In the genomic region with DNA sequence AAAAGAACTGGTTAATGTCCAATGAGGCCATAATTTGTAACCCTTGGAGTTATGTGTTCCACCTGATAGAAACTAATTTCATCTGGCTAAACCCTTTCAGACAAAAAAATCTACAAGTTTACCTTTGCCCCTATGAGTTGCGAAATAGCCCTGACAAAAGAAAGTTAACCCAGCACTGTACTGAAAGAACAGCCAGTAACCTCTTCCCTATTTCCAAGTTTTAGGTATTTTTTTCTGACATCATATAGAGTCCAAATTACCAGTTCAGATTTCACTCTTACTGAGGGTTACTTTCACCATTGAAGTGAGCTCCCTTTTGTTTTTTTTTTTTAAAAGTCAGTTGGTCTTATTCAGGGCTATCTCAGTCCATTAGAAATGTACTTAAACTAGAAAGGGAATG, we compare ENCODE assay signal across 15 cellular contexts. TPM values are rescaled to one million over a fixed set of nuclear protein-coding genes. Genes with fewer than 3 reads are reported as not detected.
DNase-seq lines count a peak whose midpoint lies in the region; ATAC-seq and TF ChIP-seq lines count a peak whose summit lies in the region.
"Had no signal": no experiment of that assay in that cellular context is flagged by ENCODE, and none has a peak within 500 bp of the region (broad histone marks: within the 10 kb centered on the region; RNA-seq: fewer than 3 reads in every experiment).

No MANE protein-coding gene starts in this region.

- no peak overlapping the region for H3K4me3 ChIP-seq in thyroid gland (replicated peaks in 1 of 3)
- H3K4me3 ChIP-seq: thoracic aorta had no signal

- H3K4me3 Mint-ChIP-seq in activated T-cell treated with anti-CD3 and anti-CD28 coated beads, Interleukin-2, amount 50 U/mL, for 72 hours: peak overlapping the region; percentile 1 to 9
- H3K4me3 Mint-ChIP-seq in WTC11: no peak overlapping the region
- no peak overlapping the region for H3K4me3 Mint-ChIP-seq in stimulated activated memory B cell treated with anti-CD40 and anti-IgM and Interleukin-4, amounts not matched to agents 10 μg/mL and 1 μg/mL and 100 μg/mL, for 72 hours
- H3K4me3 Mint-ChIP-seq: activated CD4-positive, alpha-beta memory T cell treated with anti-CD3 and anti-CD28 coated beads for 36 hours; activated T-cell treated with anti-CD3 and anti-CD28 coated beads, Interleukin-2, amount 50 U/mL, for 24 hours; natural killer cell treated with Interleukin-12 subunit alpha and Interleukin-12 subunit beta and Interleukin-15 and Interleukin-18, amount 100 ng/mL, for 72 hours had no signal

- peaks cover 3 to 8% of the 10 kb centered on the region in 2 donors for H3K9me3 Mint-ChIP-seq in activated T-cell treated with anti-CD3 and anti-CD28 coated beads, Interleukin-2, amount 50 U/mL, for 72 hours
- peaks cover 23% of the 10 kb centered on the region for H3K9me3 Mint-ChIP-seq in WTC11
- peaks cover 6% of the 10 kb centered on the region for H3K9me3 Mint-ChIP-seq in stimulated activated memory B cell treated with anti-CD40 and anti-IgM and Interleukin-4, amounts not matched to agents 10 μg/mL and 1 μg/mL and 100 μg/mL, for 72 hours

- TF ChIP-seq CTCF in WTC11 (IDR thresholded peaks at IDR 0.05) (no peak), thyroid gland (IDR thresholded peaks at IDR 0.05) (no peak)

- H3K4me1 ChIP-seq in thyroid gland: no peaks in the 10 kb centered on the region

- no peaks in the 10 kb centered on the region for H3K27me3 ChIP-seq in thyroid gland

- H3K36me3 ChIP-seq in thyroid gland: no peaks in the 10 kb centered on the region
- H3K36me3 ChIP-seq: thoracic aorta had no signal

- no peak overlapping the region for H3K27ac ChIP-seq in thyroid gland
- H3K27ac ChIP-seq: epithelial cell of prostate, thoracic aorta had no signal

- no peak for TF ChIP-seq POLR2A in thyroid gland (IDR thresholded peaks at IDR 0.05)

- H3K36me3 Mint-ChIP-seq in activated T-cell treated with anti-CD3 and anti-CD28 coated beads, Interleukin-2, amount 50 U/mL, for 72 hours (ENCODE audit: insufficient read depth in 2 of 2): peaks cover 9 to 13% of the 10 kb centered on the region in 2 donors
- no peaks in the 10 kb centered on the region for H3K36me3 Mint-ChIP-seq in WTC11
- H3K36me3 Mint-ChIP-seq in stimulated activated memory B cell treated with anti-CD40 and anti-IgM and Interleukin-4, amounts not matched to agents 10 μg/mL and 1 μg/mL and 100 μg/mL, for 72 hours: peaks cover 5% of the 10 kb centered on the region
- H3K36me3 Mint-ChIP-seq: activated CD4-positive, alpha-beta memory T cell treated with anti-CD3 and anti-CD28 coated beads for 36 hours; natural killer cell treated with Interleukin-12 subunit alpha and Interleukin-12 subunit beta and Interleukin-15 and Interleukin-18, amount 100 ng/mL, for 72 hours had no signal

- DNase-seq in activated T-cell treated with anti-CD3 and anti-CD28 coated beads, Interleukin-2, amount 50 U/mL, for 72 hours: no peak
- DNase-seq in activated T-cell treated with anti-CD3 and anti-CD28 coated beads, Interleukin-2, amount 50 U/mL, for 1 hour: no peak
- DNase-seq in WTC11 (ENCODE audit: low spot score): no peak
- DNase-seq in thyroid gland: no peak
- no peak for DNase-seq in NCI-H69 (lab: John Stamatoyannopoulos, UW)
- DNase-seq: activated CD4-positive, alpha-beta memory T cell treated with anti-CD3 and anti-CD28 coated beads for 36 hours; activated T-cell treated with anti-CD3 and anti-CD28 coated beads, Interleukin-2, amount 50 U/mL, for 24 hours; NCI-H187; NCI-H446 had no signal

- no peaks in the 10 kb centered on the region for H3K9me3 ChIP-seq in thyroid gland
- H3K9me3 ChIP-seq: thoracic aorta had no signal

- WGBS in thyroid gland, 2 donors: 96 to 100% methylated on average over 1 of the region's 1 CpG

- peaks cover 8% of the 10 kb centered on the region for H3K27me3 Mint-ChIP-seq in activated T-cell treated with anti-CD3 and anti-CD28 coated beads, Interleukin-2, amount 50 U/mL, for 72 hours (ENCODE audit: low read depth)
- H3K27me3 Mint-ChIP-seq in WTC11 (ENCODE audit: low read depth): no peaks in the 10 kb centered on the region; the same call in none of the 2 replicates
- no peaks in the 10 kb centered on the region for H3K27me3 Mint-ChIP-seq in stimulated activated memory B cell treated with anti-CD40 and anti-IgM and Interleukin-4, amounts not matched to agents 10 μg/mL and 1 μg/mL and 100 μg/mL, for 72 hours
- H3K27me3 Mint-ChIP-seq: activated T-cell treated with anti-CD3 and anti-CD28 coated beads, Interleukin-2, amount 50 U/mL, for 24 hours had no signal

- POLR2A ChIA-PET in WTC11 (lab: Charles Lee): no interaction called here

- ATAC-seq in activated T-cell treated with anti-CD3 and anti-CD28 coated beads, Interleukin-2, amount 50 U/mL, for 72 hours (replicated peaks in 1 of 2): peak in 1 of 2 donors; percentile 28
- ATAC-seq in HG02885 (IDR thresholded peaks at IDR 0.05; ENCODE audit: poor library complexity, unreplicated experiment) (peak; percentile 29), WTC11 (no peak)
- peak; percentile 70 for ATAC-seq in stimulated activated memory B cell treated with anti-CD40 and anti-IgM and Interleukin-4, amounts not matched to agents 10 μg/mL and 1 μg/mL and 100 μg/mL, for 72 hours
- no peak for ATAC-seq in activated CD4-positive, CD25-positive, alpha-beta regulatory T cell treated with anti-CD3 and anti-CD28 coated beads, Interleukin-2, amount 50 U/mL, for 24 hours
- ATAC-seq: natural killer cell treated with Interleukin-12 subunit alpha and Interleukin-12 subunit beta and Interleukin-15 and Interleukin-18, amount 100 ng/mL, for 72 hours had no signal

- no peak overlapping the region for H3K27ac Mint-ChIP-seq in activated T-cell treated with anti-CD3 and anti-CD28 coated beads, Interleukin-2, amount 50 U/mL, for 72 hours
- peak overlapping the region; percentile 31; the same call in 1 of the 2 replicates for H3K27ac Mint-ChIP-seq in WTC11
- peak overlapping the region; percentile 64 for H3K27ac Mint-ChIP-seq in stimulated activated memory B cell treated with anti-CD40 and anti-IgM and Interleukin-4, amounts not matched to agents 10 μg/mL and 1 μg/mL and 100 μg/mL, for 72 hours
- H3K27ac Mint-ChIP-seq: activated CD4-positive, alpha-beta memory T cell treated with anti-CD3 and anti-CD28 coated beads for 36 hours; activated T-cell treated with anti-CD3 and anti-CD28 coated beads, Interleukin-2, amount 50 U/mL, for 24 hours; natural killer cell treated with Interleukin-12 subunit alpha and Interleukin-12 subunit beta and Interleukin-15 and Interleukin-18, amount 100 ng/mL, for 72 hours had no signal

- CTCF ChIA-PET in WTC11 (lab: Charles Lee): no interaction called here

- H3K4me1 Mint-ChIP-seq in activated T-cell treated with anti-CD3 and anti-CD28 coated beads, Interleukin-2, amount 50 U/mL, for 72 hours (ENCODE audit: low read depth): peaks cover 35% of the 10 kb centered on the region
- H3K4me1 Mint-ChIP-seq in WTC11: peaks cover 23% of the 10 kb centered on the region
- peaks cover 24% of the 10 kb centered on the region for H3K4me1 Mint-ChIP-seq in stimulated activated memory B cell treated with anti-CD40 and anti-IgM and Interleukin-4, amounts not matched to agents 10 μg/mL and 1 μg/mL and 100 μg/mL, for 72 hours

- intact Hi-C loops in thyroid gland (cut with DNase I): no loop called here

TF ChIP-seq in WTC11, 78 proteins besides CTCF, POLR2A, EP300 and RAD21 (continues in another document):
- TF ChIP-seq, protein P1, sequence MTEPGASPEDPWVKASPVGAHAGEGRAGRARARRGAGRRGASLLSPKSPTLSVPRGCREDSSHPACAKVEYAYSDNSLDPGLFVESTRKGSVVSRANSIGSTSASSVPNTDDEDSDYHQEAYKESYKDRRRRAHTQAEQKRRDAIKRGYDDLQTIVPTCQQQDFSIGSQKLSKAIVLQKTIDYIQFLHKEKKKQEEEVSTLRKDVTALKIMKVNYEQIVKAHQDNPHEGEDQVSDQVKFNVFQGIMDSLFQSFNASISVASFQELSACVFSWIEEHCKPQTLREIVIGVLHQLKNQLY (CRISPR knock-in tag; IDR thresholded peaks at IDR 0.05): no peak
- TF ChIP-seq, protein P2, sequence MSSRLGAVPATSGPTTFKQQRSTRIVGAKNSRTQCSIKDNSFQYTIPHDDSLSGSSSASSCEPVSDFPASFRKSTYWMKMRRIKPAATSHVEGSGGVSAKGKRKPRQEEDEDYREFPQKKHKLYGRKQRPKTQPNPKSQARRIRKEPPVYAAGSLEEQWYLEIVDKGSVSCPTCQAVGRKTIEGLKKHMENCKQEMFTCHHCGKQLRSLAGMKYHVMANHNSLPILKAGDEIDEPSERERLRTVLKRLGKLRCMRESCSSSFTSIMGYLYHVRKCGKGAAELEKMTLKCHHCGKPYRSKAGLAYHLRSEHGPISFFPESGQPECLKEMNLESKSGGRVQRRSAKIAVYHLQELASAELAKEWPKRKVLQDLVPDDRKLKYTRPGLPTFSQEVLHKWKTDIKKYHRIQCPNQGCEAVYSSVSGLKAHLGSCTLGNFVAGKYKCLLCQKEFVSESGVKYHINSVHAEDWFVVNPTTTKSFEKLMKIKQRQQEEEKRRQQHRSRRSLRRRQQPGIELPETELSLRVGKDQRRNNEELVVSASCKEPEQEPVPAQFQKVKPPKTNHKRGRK (CRISPR knock-in tag; IDR thresholded peaks at IDR 0.05; ENCODE audit: borderline replicate concordance): no peak
- no peak for TF ChIP-seq KAT7 (CRISPR knock-in tag; IDR thresholded peaks at IDR 0.05; ENCODE audit: borderline replicate concordance)
- no peak for TF ChIP-seq CREM (CRISPR knock-in tag; IDR thresholded peaks at IDR 0.05)
- TF ChIP-seq ZNF263 (CRISPR knock-in tag; IDR thresholded peaks at IDR 0.05; ENCODE audit: low read depth): no peak

RNA-seq across cellular contexts. Expression of a gene that starts 42.8 kb away (rescaled TPM):
- 1 to 10 TPM in 1 of 2 donors, under 1 TPM in 1; 0.31 to 1.3 TPM for total RNA-seq in activated T-cell treated with anti-CD3 and anti-CD28 coated beads, Interleukin-2, amount 50 U/mL, for 72 hours
- total RNA-seq in WTC11 (2021): 106 to 121 TPM (median 119 TPM) in 3 replicates
- 100 to 1,000 TPM in 2 of 4 donors, 10 to 100 TPM in 2; 81.6 to 207 (median 132) TPM for total RNA-seq in thyroid gland

Comparison
In these comparisons a context has a peak if more than half of its experiments do, and no peak if none do; other contexts are left out.
1. ATAC-seq: peak in HG02885 (single experiment) and stimulated activated memory B cell treated with anti-CD40 and anti-IgM and Interleukin-4, amounts not matched to agents 10 μg/mL and 1 μg/mL and 100 μg/mL, for 72 hours (single experiment); none in WTC11 (single experiment) and activated CD4-positive, CD25-positive, alpha-beta regulatory T cell treated with anti-CD3 and anti-CD28 coated beads, Interleukin-2, amount 50 U/mL, for 24 hours (0 of 2).
2. H3K4me3 Mint-ChIP-seq: peak in activated T-cell treated with anti-CD3 and anti-CD28 coated beads, Interleukin-2, amount 50 U/mL, for 72 hours (2 of 2); none in WTC11 (single experiment) and stimulated activated memory B cell treated with anti-CD40 and anti-IgM and Interleukin-4, amounts not matched to agents 10 μg/mL and 1 μg/mL and 100 μg/mL, for 72 hours (single experiment).
3. RNA of a gene that starts 42.8 kb away (total RNA-seq): 81.6 to 207 TPM in thyroid gland and 106 to 121 TPM in WTC11; 0.31 to 1.3 TPM in activated T-cell treated with anti-CD3 and anti-CD28 coated beads, Interleukin-2, amount 50 U/mL, for 72 hours; every median in the first group is over 10 times any median in the second.